ENCODE assay signal across 18 cellular contexts in the genomic region with DNA sequence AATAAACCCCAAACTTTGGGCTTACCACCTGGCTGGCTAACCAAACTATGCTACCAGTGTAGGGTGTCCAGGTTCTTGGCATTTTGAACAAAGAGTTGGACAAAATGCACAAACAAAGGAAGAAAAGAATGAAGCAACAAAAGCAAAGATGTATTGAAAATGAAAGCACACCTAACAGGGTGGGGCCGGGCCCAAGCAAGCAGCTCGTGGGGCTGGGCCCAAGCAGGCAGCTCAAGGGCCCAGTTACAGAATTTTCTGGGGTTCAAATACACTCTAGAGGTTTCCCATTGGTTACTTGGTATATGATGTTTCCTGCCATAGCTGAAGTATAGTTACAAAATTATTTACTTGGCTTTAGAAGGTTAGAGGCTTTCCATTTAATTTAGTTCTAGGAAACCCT.
"Had no signal": no experiment of that assay in that cellular context is flagged by ENCODE, and none has a peak within 500 bp of the region (broad histone marks: within the 10 kb centered on the region; RNA-seq: fewer than 3 reads in every experiment).

No MANE protein-coding gene starts in this region.

- H3K9me3 ChIP-seq: MG63, SJSA1 had no signal

- H3K27ac ChIP-seq: SJSA1, SK-N-MC had no signal

- H3K4me1 ChIP-seq: SJSA1 had no signal

- H3K36me3 ChIP-seq: MG63, SJSA1 had no signal

- H3K4me3 ChIP-seq: MG63, SJSA1, SK-N-MC had no signal

- H3K27me3 ChIP-seq: MG63, SJSA1 had no signal

- DNase-seq: IMR-90, Karpas-422, KG1, MG63, NCI-H1092 treated with DMSO at 0.1 percent for 48 hours, NCI-H1436, NCI-H187, NCI-H2081, NCI-H2107, NCI-H2227 treated with DMSO at 0.1 percent for 48 hours, NCI-H524, NCI-H526 treated with DMSO at 0.1 percent for 48 hours, NCI-H748 treated with DMSO at 0.1 percent for 48 hours, Right ventricle myocardium superior, RPMI8226, SIG-M5 had no signal
